In the genomic region with DNA sequence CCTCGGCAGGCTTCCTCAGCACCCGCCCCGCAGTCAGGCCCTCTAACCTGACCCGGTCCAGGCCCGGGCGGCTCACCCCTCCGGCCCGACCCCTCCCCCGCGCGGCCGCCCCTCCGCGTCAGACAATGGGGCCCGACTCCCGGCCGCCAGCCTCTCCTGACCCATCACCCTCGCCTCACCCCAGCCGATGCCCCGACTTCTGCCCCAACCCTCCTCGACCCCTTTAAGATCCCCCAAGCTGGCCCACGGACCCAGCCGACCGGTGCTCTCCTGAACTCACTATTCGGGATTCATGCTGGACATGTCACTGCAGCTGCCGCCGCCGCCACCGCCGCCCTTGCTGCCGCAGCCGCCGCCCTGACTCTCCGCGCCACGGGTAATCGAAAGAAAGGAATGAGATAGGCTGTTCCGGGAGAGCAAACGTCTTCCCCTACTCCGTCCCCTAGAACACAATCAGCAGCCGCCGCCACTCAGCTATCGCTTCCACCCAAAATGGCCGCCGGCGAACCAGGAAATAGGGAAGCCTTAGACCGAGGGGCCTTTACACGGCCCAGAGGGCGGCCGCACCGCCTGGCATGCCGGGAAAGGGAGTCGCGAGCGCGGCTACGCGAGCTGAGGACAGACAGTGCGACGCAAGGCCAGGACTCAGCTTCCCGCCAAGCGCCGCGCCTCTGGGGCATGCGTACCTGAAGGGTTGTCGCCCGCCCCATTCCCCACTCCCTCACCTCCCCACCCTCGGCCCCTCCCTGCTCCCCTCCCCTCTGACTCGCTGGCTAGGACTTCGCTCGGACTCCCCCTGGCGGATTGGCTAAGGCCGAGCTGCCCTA, we compare ENCODE assay signal across 1 cellular context.
A peak's percentile ranks its signal among the peaks of the same experiment; 100 is the strongest.
TF ChIP-seq lines count a peak whose summit lies in the region.

A gene (minus strand): TSS at position 494 of the 827 bp plus-strand sequence. CDS start 191 bp downstream, at position 303.

TF ChIP-seq in K562, 482 proteins besides CTCF, POLR2A, EP300 and RAD21 (continued from another document and continues in another):
- TF ChIP-seq SIRT6 (IDR thresholded peaks at IDR 0.05; ENCODE audit: low read depth, low read length), result no peak
- TF ChIP-seq FUS (optimal IDR thresholded peaks at IDR 0.05; ENCODE audit: low read depth, low read length), result no peak
- TF ChIP-seq MAFK (IDR thresholded peaks at IDR 0.05; ENCODE audit: low read length), result no peak
- TF ChIP-seq MEF2D (tag; conservative IDR thresholded peaks at IDR 0.05; ENCODE audit: low read depth), result no peak
- peak; percentile 54; the same call in 1 of the 2 replicates for TF ChIP-seq OTX1 (CRISPR knock-in tag; IDR thresholded peaks at IDR 0.05)
- TF ChIP-seq ARHGAP35 (IDR thresholded peaks at IDR 0.05; ENCODE audit: partially characterized antibody), result no peak
- no peak for TF ChIP-seq TCF7L2 (IDR thresholded peaks at IDR 0.05; ENCODE audit: low read depth, low read length)
- TF ChIP-seq, protein P1, sequence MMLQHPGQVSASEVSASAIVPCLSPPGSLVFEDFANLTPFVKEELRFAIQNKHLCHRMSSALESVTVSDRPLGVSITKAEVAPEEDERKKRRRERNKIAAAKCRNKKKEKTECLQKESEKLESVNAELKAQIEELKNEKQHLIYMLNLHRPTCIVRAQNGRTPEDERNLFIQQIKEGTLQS (IDR thresholded peaks at IDR 0.05), result peak; percentile 93
- TF ChIP-seq, protein P1 (CRISPR knock-in tag; conservative IDR thresholded peaks at IDR 0.05), result no peak; the same call in 1 of the 2 replicates
- TF ChIP-seq DDX20 (tag; IDR thresholded peaks at IDR 0.05; ENCODE audit: low read depth), result no peak
- no peak for TF ChIP-seq SMARCC2 (IDR thresholded peaks at IDR 0.05; ENCODE audit: low read depth)
- TF ChIP-seq TBP (optimal IDR thresholded peaks at IDR 0.05; ENCODE audit: low read depth, low read length), result peak; percentile 81
- TF ChIP-seq TAF7 (tag; IDR thresholded peaks at IDR 0.05), result peak; percentile 79
- TF ChIP-seq ZNF561 (CRISPR knock-in tag; conservative IDR thresholded peaks at IDR 0.05), result no peak
- no peak for TF ChIP-seq RFX7 (CRISPR knock-in tag; IDR thresholded peaks at IDR 0.05)
- TF ChIP-seq, protein P2, sequence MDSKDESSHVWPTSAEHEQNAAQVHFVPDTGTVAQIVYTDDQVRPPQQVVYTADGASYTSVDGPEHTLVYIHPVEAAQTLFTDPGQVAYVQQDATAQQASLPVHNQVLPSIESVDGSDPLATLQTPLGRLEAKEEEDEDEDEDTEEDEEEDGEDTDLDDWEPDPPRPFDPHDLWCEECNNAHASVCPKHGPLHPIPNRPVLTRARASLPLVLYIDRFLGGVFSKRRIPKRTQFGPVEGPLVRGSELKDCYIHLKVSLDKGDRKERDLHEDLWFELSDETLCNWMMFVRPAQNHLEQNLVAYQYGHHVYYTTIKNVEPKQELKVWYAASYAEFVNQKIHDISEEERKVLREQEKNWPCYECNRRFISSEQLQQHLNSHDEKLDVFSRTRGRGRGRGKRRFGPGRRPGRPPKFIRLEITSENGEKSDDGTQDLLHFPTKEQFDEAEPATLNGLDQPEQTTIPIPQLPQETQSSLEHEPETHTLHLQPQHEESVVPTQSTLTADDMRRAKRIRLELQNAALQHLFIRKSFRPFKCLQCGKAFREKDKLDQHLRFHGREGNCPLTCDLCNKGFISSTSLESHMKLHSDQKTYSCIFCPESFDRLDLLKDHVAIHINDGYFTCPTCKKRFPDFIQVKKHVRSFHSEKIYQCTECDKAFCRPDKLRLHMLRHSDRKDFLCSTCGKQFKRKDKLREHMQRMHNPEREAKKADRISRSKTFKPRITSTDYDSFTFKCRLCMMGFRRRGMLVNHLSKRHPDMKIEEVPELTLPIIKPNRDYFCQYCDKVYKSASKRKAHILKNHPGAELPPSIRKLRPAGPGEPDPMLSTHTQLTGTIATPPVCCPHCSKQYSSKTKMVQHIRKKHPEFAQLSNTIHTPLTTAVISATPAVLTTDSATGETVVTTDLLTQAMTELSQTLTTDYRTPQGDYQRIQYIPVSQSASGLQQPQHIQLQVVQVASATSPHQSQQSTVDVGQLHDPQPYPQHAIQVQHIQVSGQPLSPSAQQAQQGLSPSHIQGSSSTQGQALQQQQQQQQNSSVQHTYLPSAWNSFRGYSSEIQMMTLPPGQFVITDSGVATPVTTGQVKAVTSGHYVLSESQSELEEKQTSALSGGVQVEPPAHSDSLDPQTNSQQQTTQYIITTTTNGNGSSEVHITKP (IDR thresholded peaks at IDR 0.05; ENCODE audit: partially characterized antibody), result peak; percentile 48
- TF ChIP-seq, protein P3, sequence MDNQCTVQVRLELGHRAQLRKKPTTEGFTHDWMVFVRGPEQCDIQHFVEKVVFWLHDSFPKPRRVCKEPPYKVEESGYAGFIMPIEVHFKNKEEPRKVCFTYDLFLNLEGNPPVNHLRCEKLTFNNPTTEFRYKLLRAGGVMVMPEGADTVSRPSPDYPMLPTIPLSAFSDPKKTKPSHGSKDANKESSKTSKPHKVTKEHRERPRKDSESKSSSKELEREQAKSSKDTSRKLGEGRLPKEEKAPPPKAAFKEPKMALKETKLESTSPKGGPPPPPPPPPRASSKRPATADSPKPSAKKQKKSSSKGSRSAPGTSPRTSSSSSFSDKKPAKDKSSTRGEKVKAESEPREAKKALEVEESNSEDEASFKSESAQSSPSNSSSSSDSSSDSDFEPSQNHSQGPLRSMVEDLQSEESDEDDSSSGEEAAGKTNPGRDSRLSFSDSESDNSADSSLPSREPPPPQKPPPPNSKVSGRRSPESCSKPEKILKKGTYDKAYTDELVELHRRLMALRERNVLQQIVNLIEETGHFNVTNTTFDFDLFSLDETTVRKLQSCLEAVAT (IDR thresholded peaks at IDR 0.05), result peak; percentile 38 to 59; a peak in 1 of 4 replicates
- no peak for TF ChIP-seq ZNF311 (CRISPR knock-in tag; IDR thresholded peaks at IDR 0.05)
- 0 out of 2 replicates have a peak, but pooled peaks have one; percentile 65 for TF ChIP-seq KAT8 (IDR thresholded peaks at IDR 0.05; ENCODE audit: low read depth)
- TF ChIP-seq NR4A1 (CRISPR knock-in tag; IDR thresholded peaks at IDR 0.05), result no peak
- TF ChIP-seq NR4A1 (tag; IDR thresholded peaks at IDR 0.05), result no peak
- TF ChIP-seq ZNF408 (CRISPR knock-in tag; IDR thresholded peaks at IDR 0.05; ENCODE audit: low read depth), result no peak
- TF ChIP-seq CHCHD3 (CRISPR knock-in tag; IDR thresholded peaks at IDR 0.05), result no peak
- TF ChIP-seq ZNF134 (CRISPR knock-in tag; conservative IDR thresholded peaks at IDR 0.05), result 0 out of 2 replicates have a peak, but pooled peaks have one; percentile 16
- TF ChIP-seq, protein P4, sequence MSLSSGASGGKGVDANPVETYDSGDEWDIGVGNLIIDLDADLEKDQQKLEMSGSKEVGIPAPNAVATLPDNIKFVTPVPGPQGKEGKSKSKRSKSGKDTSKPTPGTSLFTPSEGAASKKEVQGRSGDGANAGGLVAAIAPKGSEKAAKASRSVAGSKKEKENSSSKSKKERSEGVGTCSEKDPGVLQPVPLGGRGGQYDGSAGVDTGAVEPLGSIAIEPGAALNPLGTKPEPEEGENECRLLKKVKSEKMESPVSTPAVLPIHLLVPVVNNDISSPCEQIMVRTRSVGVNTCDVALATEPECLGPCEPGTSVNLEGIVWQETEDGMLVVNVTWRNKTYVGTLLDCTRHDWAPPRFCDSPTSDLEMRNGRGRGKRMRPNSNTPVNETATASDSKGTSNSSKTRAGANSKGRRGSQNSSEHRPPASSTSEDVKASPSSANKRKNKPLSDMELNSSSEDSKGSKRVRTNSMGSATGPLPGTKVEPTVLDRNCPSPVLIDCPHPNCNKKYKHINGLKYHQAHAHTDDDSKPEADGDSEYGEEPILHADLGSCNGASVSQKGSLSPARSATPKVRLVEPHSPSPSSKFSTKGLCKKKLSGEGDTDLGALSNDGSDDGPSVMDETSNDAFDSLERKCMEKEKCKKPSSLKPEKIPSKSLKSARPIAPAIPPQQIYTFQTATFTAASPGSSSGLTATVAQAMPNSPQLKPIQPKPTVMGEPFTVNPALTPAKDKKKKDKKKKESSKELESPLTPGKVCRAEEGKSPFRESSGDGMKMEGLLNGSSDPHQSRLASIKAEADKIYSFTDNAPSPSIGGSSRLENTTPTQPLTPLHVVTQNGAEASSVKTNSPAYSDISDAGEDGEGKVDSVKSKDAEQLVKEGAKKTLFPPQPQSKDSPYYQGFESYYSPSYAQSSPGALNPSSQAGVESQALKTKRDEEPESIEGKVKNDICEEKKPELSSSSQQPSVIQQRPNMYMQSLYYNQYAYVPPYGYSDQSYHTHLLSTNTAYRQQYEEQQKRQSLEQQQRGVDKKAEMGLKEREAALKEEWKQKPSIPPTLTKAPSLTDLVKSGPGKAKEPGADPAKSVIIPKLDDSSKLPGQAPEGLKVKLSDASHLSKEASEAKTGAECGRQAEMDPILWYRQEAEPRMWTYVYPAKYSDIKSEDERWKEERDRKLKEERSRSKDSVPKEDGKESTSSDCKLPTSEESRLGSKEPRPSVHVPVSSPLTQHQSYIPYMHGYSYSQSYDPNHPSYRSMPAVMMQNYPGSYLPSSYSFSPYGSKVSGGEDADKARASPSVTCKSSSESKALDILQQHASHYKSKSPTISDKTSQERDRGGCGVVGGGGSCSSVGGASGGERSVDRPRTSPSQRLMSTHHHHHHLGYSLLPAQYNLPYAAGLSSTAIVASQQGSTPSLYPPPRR (CRISPR knock-in tag; IDR thresholded peaks at IDR 0.05; ENCODE audit: borderline replicate concordance), result no peak
- TF ChIP-seq U2AF2 (optimal IDR thresholded peaks at IDR 0.05; ENCODE audit: low read depth, low read length), result no peak
- no peak for TF ChIP-seq KDM1A (IDR thresholded peaks at IDR 0.05)
- no peak for TF ChIP-seq PHF21A (IDR thresholded peaks at IDR 0.05; ENCODE audit: borderline replicate concordance, low read depth)
- TF ChIP-seq, protein P5, sequence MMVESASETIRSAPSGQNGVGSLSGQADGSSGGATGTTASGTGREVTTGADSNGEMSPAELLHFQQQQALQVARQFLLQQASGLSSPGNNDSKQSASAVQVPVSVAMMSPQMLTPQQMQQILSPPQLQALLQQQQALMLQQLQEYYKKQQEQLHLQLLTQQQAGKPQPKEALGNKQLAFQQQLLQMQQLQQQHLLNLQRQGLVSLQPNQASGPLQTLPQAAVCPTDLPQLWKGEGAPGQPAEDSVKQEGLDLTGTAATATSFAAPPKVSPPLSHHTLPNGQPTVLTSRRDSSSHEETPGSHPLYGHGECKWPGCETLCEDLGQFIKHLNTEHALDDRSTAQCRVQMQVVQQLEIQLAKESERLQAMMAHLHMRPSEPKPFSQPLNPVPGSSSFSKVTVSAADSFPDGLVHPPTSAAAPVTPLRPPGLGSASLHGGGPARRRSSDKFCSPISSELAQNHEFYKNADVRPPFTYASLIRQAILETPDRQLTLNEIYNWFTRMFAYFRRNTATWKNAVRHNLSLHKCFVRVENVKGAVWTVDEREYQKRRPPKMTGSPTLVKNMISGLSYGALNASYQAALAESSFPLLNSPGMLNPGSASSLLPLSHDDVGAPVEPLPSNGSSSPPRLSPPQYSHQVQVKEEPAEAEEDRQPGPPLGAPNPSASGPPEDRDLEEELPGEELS (CRISPR knock-in tag; IDR thresholded peaks at IDR 0.05; ENCODE audit: borderline replicate concordance), result no peak
- no peak for TF ChIP-seq NFE2L1 (tag; IDR thresholded peaks at IDR 0.05; ENCODE audit: borderline replicate concordance, low read depth)
- TF ChIP-seq ESRRB (CRISPR knock-in tag; IDR thresholded peaks at IDR 0.05; ENCODE audit: borderline replicate concordance), result no peak
- no peak for TF ChIP-seq POLR3A (IDR thresholded peaks at IDR 0.05; ENCODE audit: borderline replicate concordance, extremely low read depth, insufficient read depth, insufficient read length)
- TF ChIP-seq ZNF766 (CRISPR knock-in tag; conservative IDR thresholded peaks at IDR 0.05), result peak; percentile 91; the same call in 1 of the 2 replicates
- TF ChIP-seq ZNF41 (CRISPR knock-in tag; conservative IDR thresholded peaks at IDR 0.05), result no peak
- TF ChIP-seq SAFB (IDR thresholded peaks at IDR 0.05; ENCODE audit: borderline replicate concordance, low read depth, low read length), result no peak
- TF ChIP-seq NR2C2 (CRISPR knock-in tag; IDR thresholded peaks at IDR 0.05), result 0 out of 2 replicates have a peak, but pooled peaks have one; percentile 41
- peak; percentile 96 for TF ChIP-seq NR2C2 (tag; IDR thresholded peaks at IDR 0.05)
- TF ChIP-seq ZNF184 (CRISPR knock-in tag; IDR thresholded peaks at IDR 0.05), result no peak
- TF ChIP-seq ETV6 (IDR thresholded peaks at IDR 0.05; ENCODE audit: borderline replicate concordance in 1 of 2, low read depth in 2 of 2, low read length in 1 of 2), result no peak
- no peak for TF ChIP-seq ETV6 (CRISPR knock-in tag; IDR thresholded peaks at IDR 0.05; ENCODE audit: borderline replicate concordance)
- peak; percentile 96 for TF ChIP-seq NFRKB (IDR thresholded peaks at IDR 0.05; ENCODE audit: low read depth)
- TF ChIP-seq CSDE1 (IDR thresholded peaks at IDR 0.05), result no peak
- TF ChIP-seq CREM (IDR thresholded peaks at IDR 0.05; ENCODE audit: low read depth), result peak; percentile 96
- TF ChIP-seq, protein P6, sequence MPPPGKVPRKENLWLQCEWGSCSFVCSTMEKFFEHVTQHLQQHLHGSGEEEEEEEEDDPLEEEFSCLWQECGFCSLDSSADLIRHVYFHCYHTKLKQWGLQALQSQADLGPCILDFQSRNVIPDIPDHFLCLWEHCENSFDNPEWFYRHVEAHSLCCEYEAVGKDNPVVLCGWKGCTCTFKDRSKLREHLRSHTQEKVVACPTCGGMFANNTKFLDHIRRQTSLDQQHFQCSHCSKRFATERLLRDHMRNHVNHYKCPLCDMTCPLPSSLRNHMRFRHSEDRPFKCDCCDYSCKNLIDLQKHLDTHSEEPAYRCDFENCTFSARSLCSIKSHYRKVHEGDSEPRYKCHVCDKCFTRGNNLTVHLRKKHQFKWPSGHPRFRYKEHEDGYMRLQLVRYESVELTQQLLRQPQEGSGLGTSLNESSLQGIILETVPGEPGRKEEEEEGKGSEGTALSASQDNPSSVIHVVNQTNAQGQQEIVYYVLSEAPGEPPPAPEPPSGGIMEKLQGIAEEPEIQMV (tag; conservative IDR thresholded peaks at IDR 0.05; ENCODE audit: low read depth), result no peak
- no peak for TF ChIP-seq SREBF2 (CRISPR knock-in tag; IDR thresholded peaks at IDR 0.05)
- no peak; the same call in 1 of the 2 replicates for TF ChIP-seq ZNF263 (CRISPR knock-in tag; IDR thresholded peaks at IDR 0.05; ENCODE audit: borderline replicate concordance)
- TF ChIP-seq SMAD2 (IDR thresholded peaks at IDR 0.05; ENCODE audit: low read depth, low read length), result no peak
- no peak for TF ChIP-seq ARNT (IDR thresholded peaks at IDR 0.05)
- no peak for TF ChIP-seq ZNF212 (CRISPR knock-in tag; IDR thresholded peaks at IDR 0.05)
- TF ChIP-seq ZBTB8A (IDR thresholded peaks at IDR 0.05; ENCODE audit: partially characterized antibody), result no peak
- TF ChIP-seq BRCA1 (IDR thresholded peaks at IDR 0.05), result no peak
- TF ChIP-seq BRCA1 (CRISPR knock-in tag; IDR thresholded peaks at IDR 0.05), result no peak
- TF ChIP-seq NEUROD1 (IDR thresholded peaks at IDR 0.05; ENCODE audit: borderline replicate concordance, low read depth, low read length, partially characterized antibody), result peak; percentile 69
- peak; percentile 85 for TF ChIP-seq FOSL1 (tag; conservative IDR thresholded peaks at IDR 0.05)
